In genomic region chr22:37100589-37101127, GRCh38 we compare ENCODE assay signal across 19 cellular contexts. TPM values are rescaled to one million over a fixed set of nuclear protein-coding genes. Genes with fewer than 3 reads are reported as not detected.
A peak's percentile ranks its signal among the peaks of the same experiment; 100 is the strongest.
DNase-seq lines count a peak whose midpoint lies in the region; ATAC-seq and TF ChIP-seq lines count a peak whose summit lies in the region.
"Had no signal": no experiment of that assay in that cellular context is flagged by ENCODE, and none has a peak within 500 bp of the region (broad histone marks: within the 10 kb centered on the region; RNA-seq: fewer than 3 reads in every experiment).

No MANE protein-coding gene starts in this region.

- no peak overlapping the region for H2BK15ac ChIP-seq in neuronal stem cell (ENCODE audit: low read length)

- no peaks in the 10 kb centered on the region for H3K9me3 Mint-ChIP-seq in activated naive CD8-positive, alpha-beta T cell treated with anti-CD3 and anti-CD28 coated beads, Interleukin-2, amount 50 U/mL, for 24 hours
- H3K9me3 Mint-ChIP-seq: activated T-cell treated with anti-CD3 and anti-CD28 coated beads, Interleukin-2, amount 50 U/mL, for 4 hours; central memory CD8-positive, alpha-beta T cell had no signal

- no peak overlapping the region for H2BK12ac ChIP-seq in neuronal stem cell (ENCODE audit: low read length)

- no peak overlapping the region for H4K91ac ChIP-seq in neuronal stem cell (ENCODE audit: low read depth, low read length, poor library complexity)

- H3K4ac ChIP-seq in neuronal stem cell (ENCODE audit: low read length): no peak overlapping the region

- DNase-seq in NCI-H526 (lab: John Stamatoyannopoulos, UW) (peak; percentile 12 to 39), NCI-H526 treated with DMSO at 0.1 percent for 48 hours (lab: John Stamatoyannopoulos, UW) (no peak), neuronal stem cell (ENCODE audit: low spot score) (no peak), putamen (ENCODE audit: low spot score) (no peak), CD1c-positive myeloid dendritic cell (ENCODE audit: extremely low spot score) (no peak)
- no peak for DNase-seq in activated naive CD8-positive, alpha-beta T cell treated with anti-CD3 and anti-CD28 coated beads, Interleukin-2, amount 50 U/mL, for 24 hours
- DNase-seq: activated CD4-positive, alpha-beta T cell treated with anti-CD3 and anti-CD28 coated beads for 4 hours; activated T-cell treated with anti-CD3 and anti-CD28 coated beads, Interleukin-2, amount 50 U/mL, for 4 hours; DMS79; effector memory CD4-positive, alpha-beta T cell; kidney; NCI-H1417 treated with DMSO at 0.1 percent for 48 hours; NCI-H226; NK-92 treated with Interleukin-12 subunit alpha and Interleukin-12 subunit beta, amount 100 ng/mL, for 24 hours; uterus had no signal

- no peak overlapping the region for H2AFZ ChIP-seq in neuronal stem cell (ENCODE audit: low read length)

- no peak overlapping the region for H3K4me2 ChIP-seq in neuronal stem cell (ENCODE audit: insufficient read depth, low read length, poor library complexity, severe bottlenecking)

- H3K23ac ChIP-seq in neuronal stem cell (ENCODE audit: low read depth, low read length, poor library complexity): no peak overlapping the region

- WGBS in neuronal stem cell (ENCODE audit: extremely low coverage in 2 of 2, insufficient read length in 2 of 2, insufficient replicate concordance in 1 of 2), 2 donors: no CpG with 5 or more reads among the region's 8 CpGs

- H3K4me1 Mint-ChIP-seq in activated naive CD8-positive, alpha-beta T cell treated with anti-CD3 and anti-CD28 coated beads, Interleukin-2, amount 50 U/mL, for 24 hours: peaks cover 30% of the 10 kb centered on the region

- ATAC-seq in activated naive CD8-positive, alpha-beta T cell treated with anti-CD3 and anti-CD28 coated beads, Interleukin-2, amount 50 U/mL, for 24 hours: peak; percentile 87
- no peak for ATAC-seq in HG02759 (IDR thresholded peaks at IDR 0.05; ENCODE audit: unreplicated experiment)

- POLR2A ChIA-PET in HEK293 (lab: Yijun Ruan, JAX): interaction anchor here (1.1 kb wide), 1 partner anchor 99 kb away, joined by 3 read pairs; no protein-coding TSS in a partner anchor

- H3K4me3 ChIP-seq in HEK293 (ENCODE audit: low read depth, low read length) (no peak overlapping the region), neuronal stem cell (ENCODE audit: low read length in 2 of 2) (no peak overlapping the region)
- H3K4me3 ChIP-seq: uterus had no signal

- H2BK120ac ChIP-seq in neuronal stem cell (ENCODE audit: low read depth, low read length): peak overlapping the region; percentile 4

- H2BK5ac ChIP-seq in neuronal stem cell (ENCODE audit: low read length): no peak overlapping the region

- H3K79me1 ChIP-seq in neuronal stem cell (ENCODE audit: low read depth, low read length): no peaks in the 10 kb centered on the region

- no peak overlapping the region for H4K8ac ChIP-seq in neuronal stem cell (ENCODE audit: low read depth, low read length)

- H3K27ac ChIP-seq in HEK293 (ENCODE audit: extremely low read depth, low read depth, low read length) (no peak overlapping the region), neuronal stem cell (replicated peaks; ENCODE audit: low read length) (no peak overlapping the region)
- H3K27ac ChIP-seq: C4-2B, uterus had no signal

- no peaks in the 10 kb centered on the region for H3K36me3 Mint-ChIP-seq in activated naive CD8-positive, alpha-beta T cell treated with anti-CD3 and anti-CD28 coated beads, Interleukin-2, amount 50 U/mL, for 24 hours (ENCODE audit: low read depth)

- CTCF ChIA-PET in HEK293 (lab: Yijun Ruan, JAX): interaction anchor here (0.6 kb wide), 1 partner anchor 172 kb away, joined by 5 read pairs; no protein-coding TSS in a partner anchor

- peak overlapping the region; percentile 63 for H3K27ac Mint-ChIP-seq in activated naive CD8-positive, alpha-beta T cell treated with anti-CD3 and anti-CD28 coated beads, Interleukin-2, amount 50 U/mL, for 24 hours

- H3K4me1 ChIP-seq in HEK293 (ENCODE audit: control insufficient read depth, insufficient read depth, low read length) (no peaks in the 10 kb centered on the region; the same call in 1 of the 2 replicates), neuronal stem cell (ENCODE audit: control insufficient read depth in 2 of 2, insufficient read depth in 1 of 2, low read depth in 1 of 2, low read length in 2 of 2) (peaks cover 0 to 2% of the 10 kb centered on the region in 2 donors)
- H3K4me1 ChIP-seq: uterus had no signal

- peaks cover 12% of the 10 kb centered on the region for H3K27me3 Mint-ChIP-seq in activated naive CD8-positive, alpha-beta T cell treated with anti-CD3 and anti-CD28 coated beads, Interleukin-2, amount 50 U/mL, for 24 hours

- TF ChIP-seq CTCF in HEK293 (tag by site-specific recombination; IDR thresholded peaks at IDR 0.05): no peak

- H3K4me3 Mint-ChIP-seq in activated naive CD8-positive, alpha-beta T cell treated with anti-CD3 and anti-CD28 coated beads, Interleukin-2, amount 50 U/mL, for 24 hours: no peak overlapping the region
- H3K4me3 Mint-ChIP-seq: activated T-cell treated with anti-CD3 and anti-CD28 coated beads, Interleukin-2, amount 50 U/mL, for 4 hours; central memory CD8-positive, alpha-beta T cell had no signal

- no peak overlapping the region for H3K9ac ChIP-seq in neuronal stem cell (ENCODE audit: low read depth, low read length, poor library complexity)

- H2AK5ac ChIP-seq in neuronal stem cell (ENCODE audit: low read depth, low read length): peak overlapping the region; percentile 47

- H3K36me3 ChIP-seq in HEK293 (ENCODE audit: control insufficient read depth in 2 of 2, insufficient read depth in 1 of 2, low read length in 2 of 2) (no peaks in the 10 kb centered on the region), neuronal stem cell (replicated peaks in 1 of 2; ENCODE audit: control insufficient read depth in 2 of 2, insufficient read depth in 2 of 2, low read length in 2 of 2) (no peaks in the 10 kb centered on the region)
- H3K36me3 ChIP-seq: uterus had no signal

- no peak overlapping the region for H3K14ac ChIP-seq in neuronal stem cell (ENCODE audit: low read length)

- H3K27me3 ChIP-seq in neuronal stem cell (ENCODE audit: control insufficient read depth in 3 of 3, insufficient read depth in 3 of 3, low read depth in 1 of 3, low read length in 3 of 3): peaks cover 0 to 63% (median 4%) of the 10 kb centered on the region in 3 experiments
- H3K27me3 ChIP-seq: uterus had no signal

- no peaks in the 10 kb centered on the region for H3K9me3 ChIP-seq in HEK293 (ENCODE audit: control insufficient read depth, insufficient read depth, low read depth, low read length)
- no peaks in the 10 kb centered on the region for H3K9me3 ChIP-seq in neuronal stem cell (replicated peaks in 1 of 2; ENCODE audit: control insufficient read depth in 2 of 2, insufficient read depth in 1 of 2, low read depth in 1 of 2, low read length in 2 of 2)
- H3K9me3 ChIP-seq: uterus had no signal

- H3K18ac ChIP-seq in neuronal stem cell (ENCODE audit: low read length): no peak overlapping the region

TF ChIP-seq in HEK293, 187 proteins besides CTCF, POLR2A, EP300 and RAD21 (continues in another document):
- TF ChIP-seq PBX3 (CRISPR knock-in tag; IDR thresholded peaks at IDR 0.05) (no peak), ZNF639 (tag by site-specific recombination; IDR thresholded peaks at IDR 0.05) (no peak), SP2 (tag by site-specific recombination; IDR thresholded peaks at IDR 0.05) (no peak), ZNF664 (tag by site-specific recombination; IDR thresholded peaks at IDR 0.05) (no peak), ZBTB21 (tag by site-specific recombination; IDR thresholded peaks at IDR 0.05) (no peak)

RNA-seq across cellular contexts. Expression of gene TMPRSS6, which starts 8.9 kb away (rescaled TPM):
- polyA plus RNA-seq in neuronal stem cell (2013, experiment 1 of 2): 0.01 TPM
- not detected for polyA plus RNA-seq in neuronal stem cell (2013, experiment 2 of 2)

RNA-seq across cellular contexts. Expression of gene IL2RB, which starts 49.1 kb away (rescaled TPM):
- 0.47 TPM for polyA plus RNA-seq in neuronal stem cell (2013, experiment 1 of 2)
- polyA plus RNA-seq in neuronal stem cell (2013, experiment 2 of 2): 0.43 TPM

RNA-seq across cellular contexts. Expression of gene KCTD17, which starts 49.1 kb away (rescaled TPM):
- 46.3 TPM for polyA plus RNA-seq in neuronal stem cell (2013, experiment 1 of 2)
- 47.4 TPM for polyA plus RNA-seq in neuronal stem cell (2013, experiment 2 of 2)

Comparison
In these comparisons a context has a peak if more than half of its experiments do, and no peak if none do; other contexts are left out.
1. DNase-seq: peak in NCI-H526 (2 of 2); none in NCI-H526 treated with DMSO at 0.1 percent for 48 hours (single experiment), activated naive CD8-positive, alpha-beta T cell treated with anti-CD3 and anti-CD28 coated beads, Interleukin-2, amount 50 U/mL, for 24 hours (single experiment), neuronal stem cell (single experiment), putamen (single experiment) and CD1c-positive myeloid dendritic cell (single experiment).